Comparison of ENCODE assay signal across 18 cellular contexts in the genomic region with DNA sequence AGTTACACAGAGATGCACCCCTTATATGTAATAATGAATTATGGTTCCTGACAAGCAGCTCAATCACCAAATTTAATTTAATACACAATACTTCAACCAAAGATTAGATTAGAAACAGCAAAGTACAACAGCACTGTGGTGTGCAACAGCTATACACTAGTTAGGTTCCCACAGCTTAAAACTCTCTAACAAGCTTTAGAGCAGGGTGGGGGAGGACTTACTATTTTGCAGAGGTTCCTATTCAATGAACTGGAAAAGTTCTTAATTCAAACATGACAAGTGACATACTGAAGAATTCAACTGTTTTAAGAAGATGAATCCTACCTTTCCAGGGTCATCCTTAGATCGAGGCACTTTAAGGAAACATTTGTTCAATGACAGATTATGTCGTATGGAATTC.
DNase-seq lines count a peak whose midpoint lies in the region; ATAC-seq and FAIRE-seq lines count a peak whose summit lies in the region.
"Had no signal": no experiment of that assay in that cellular context is flagged by ENCODE, and none has a peak within 500 bp of the region (broad histone marks: within the 10 kb centered on the region; RNA-seq: fewer than 3 reads in every experiment).

No MANE protein-coding gene starts in this region.

- H3K4me3 ChIP-seq in BLaER1: no peak overlapping the region
- H3K4me3 ChIP-seq: PC-9 had no signal

- intact Hi-C loops in activated T-helper 1 cell treated with anti-CD3 and anti-CD28 coated beads, Interleukin-12 subunit alpha, Interleukin-12 subunit beta, Interleukin-2, Interleukin-4 antibody, amounts not matched to agents 30 ng/mL and 10 ng/mL and 1 ng/mL, durations not matched to agents 14 hours and 24 hours and 36 hours (cut with micrococcal nuclease): no loop called here

- peak overlapping the region; percentile 35 for H3K27ac Mint-ChIP-seq in memory B cell
- H3K27ac Mint-ChIP-seq in activated T-helper 1 cell treated with anti-CD3 and anti-CD28 coated beads, Interleukin-12 subunit alpha, Interleukin-12 subunit beta, Interleukin-2, Interleukin-4 antibody, amounts not matched to agents 30 ng/mL and 10 ng/mL and 1 ng/mL, durations not matched to agents 14 hours and 24 hours and 36 hours: no peak overlapping the region
- H3K27ac Mint-ChIP-seq: CD8-positive, alpha-beta T cell; T-cell had no signal

- H3K9me3 ChIP-seq in BLaER1: no peaks in the 10 kb centered on the region

- H3K36me3 ChIP-seq in BLaER1: peaks cover 28% of the 10 kb centered on the region

- peaks cover 27% of the 10 kb centered on the region for H3K4me1 Mint-ChIP-seq in memory B cell
- peaks cover 10% of the 10 kb centered on the region for H3K4me1 Mint-ChIP-seq in activated T-helper 1 cell treated with anti-CD3 and anti-CD28 coated beads, Interleukin-12 subunit alpha, Interleukin-12 subunit beta, Interleukin-2, Interleukin-4 antibody, amounts not matched to agents 30 ng/mL and 10 ng/mL and 1 ng/mL, durations not matched to agents 14 hours and 24 hours and 36 hours (ENCODE audit: low read depth)

- DNase-seq in Caki2 (ENCODE audit: low read depth) (peak; percentile 8), RCC 7860 (ENCODE audit: low spot score) (no peak), memory B cell (ENCODE audit: low spot score in 2 of 2) (no peak), NCI-H526 (lab: John Stamatoyannopoulos, UW) (no peak)
- DNase-seq in activated T-helper 1 cell treated with anti-CD3 and anti-CD28 coated beads, Interleukin-12 subunit alpha, Interleukin-12 subunit beta, Interleukin-2, Interleukin-4 antibody, amounts not matched to agents 30 ng/mL and 10 ng/mL and 1 ng/mL, durations not matched to agents 14 hours and 24 hours and 36 hours (ENCODE audit: low spot score): no peak
- DNase-seq: Calu3; CD8-positive, alpha-beta T cell; DMS153; MM.1S; NCI-H1105 treated with DMSO at 0.1 percent for 48 hours; NCI-H2029 treated with DMSO at 0.1 percent for 48 hours; NCI-H226; NCI-H510A treated with DMSO at 0.1 percent for 48 hours; PC-9; SIG-M5; T-cell had no signal

- H3K27ac ChIP-seq in BLaER1: no peak overlapping the region
- H3K27ac ChIP-seq: PC-9 had no signal

- H3K27me3 ChIP-seq in BLaER1: no peaks in the 10 kb centered on the region

- peak; percentile 72 for FAIRE-seq in RCC 7860 (lab: Jason Lieb, UNC)

- peaks cover 24% of the 10 kb centered on the region for H3K36me3 Mint-ChIP-seq in memory B cell
- peaks cover 15% of the 10 kb centered on the region for H3K36me3 Mint-ChIP-seq in activated T-helper 1 cell treated with anti-CD3 and anti-CD28 coated beads, Interleukin-12 subunit alpha, Interleukin-12 subunit beta, Interleukin-2, Interleukin-4 antibody, amounts not matched to agents 30 ng/mL and 10 ng/mL and 1 ng/mL, durations not matched to agents 14 hours and 24 hours and 36 hours (ENCODE audit: low read depth)

- peaks cover 82% of the 10 kb centered on the region for H4K20me1 ChIP-seq in BLaER1

- H3K4me2 ChIP-seq in BLaER1: 0 out of 2 replicates have a peak overlapping the region, but pooled peaks have one; percentile 5
- H3K4me2 ChIP-seq: PC-9 had no signal

- H3K4me3 Mint-ChIP-seq in memory B cell: no peak overlapping the region
- no peak overlapping the region for H3K4me3 Mint-ChIP-seq in activated T-helper 1 cell treated with anti-CD3 and anti-CD28 coated beads, Interleukin-12 subunit alpha, Interleukin-12 subunit beta, Interleukin-2, Interleukin-4 antibody, amounts not matched to agents 30 ng/mL and 10 ng/mL and 1 ng/mL, durations not matched to agents 14 hours and 24 hours and 36 hours
- H3K4me3 Mint-ChIP-seq: CD8-positive, alpha-beta T cell; T-cell had no signal

- no peaks in the 10 kb centered on the region for H3K9me3 Mint-ChIP-seq in memory B cell
- no peaks in the 10 kb centered on the region for H3K9me3 Mint-ChIP-seq in activated T-helper 1 cell treated with anti-CD3 and anti-CD28 coated beads, Interleukin-12 subunit alpha, Interleukin-12 subunit beta, Interleukin-2, Interleukin-4 antibody, amounts not matched to agents 30 ng/mL and 10 ng/mL and 1 ng/mL, durations not matched to agents 14 hours and 24 hours and 36 hours
- H3K9me3 Mint-ChIP-seq: CD8-positive, alpha-beta T cell; T-cell had no signal

- no peak overlapping the region for H3K9ac ChIP-seq in BLaER1

- in situ Hi-C loops in Caki2 (cut with HindIII; ENCODE audit: low pct_unique_long_range_greater_than_20kb, low sequenced_read_pairs): no loop called here

- ATAC-seq in memory B cell (ENCODE audit: low read depth) (no peak), GM18858 (IDR thresholded peaks at IDR 0.05; ENCODE audit: unreplicated experiment) (no peak)
- ATAC-seq: CD8-positive, alpha-beta T cell; T-cell had no signal

- no peaks in the 10 kb centered on the region for H3K27me3 Mint-ChIP-seq in memory B cell
- H3K27me3 Mint-ChIP-seq in activated T-helper 1 cell treated with anti-CD3 and anti-CD28 coated beads, Interleukin-12 subunit alpha, Interleukin-12 subunit beta, Interleukin-2, Interleukin-4 antibody, amounts not matched to agents 30 ng/mL and 10 ng/mL and 1 ng/mL, durations not matched to agents 14 hours and 24 hours and 36 hours (ENCODE audit: insufficient read depth): no peaks in the 10 kb centered on the region
- H3K27me3 Mint-ChIP-seq: T-cell had no signal

- H3K4me1 ChIP-seq in BLaER1: peaks cover 43% of the 10 kb centered on the region
